ENCODE assay signal across 15 cellular contexts in the genomic region with DNA sequence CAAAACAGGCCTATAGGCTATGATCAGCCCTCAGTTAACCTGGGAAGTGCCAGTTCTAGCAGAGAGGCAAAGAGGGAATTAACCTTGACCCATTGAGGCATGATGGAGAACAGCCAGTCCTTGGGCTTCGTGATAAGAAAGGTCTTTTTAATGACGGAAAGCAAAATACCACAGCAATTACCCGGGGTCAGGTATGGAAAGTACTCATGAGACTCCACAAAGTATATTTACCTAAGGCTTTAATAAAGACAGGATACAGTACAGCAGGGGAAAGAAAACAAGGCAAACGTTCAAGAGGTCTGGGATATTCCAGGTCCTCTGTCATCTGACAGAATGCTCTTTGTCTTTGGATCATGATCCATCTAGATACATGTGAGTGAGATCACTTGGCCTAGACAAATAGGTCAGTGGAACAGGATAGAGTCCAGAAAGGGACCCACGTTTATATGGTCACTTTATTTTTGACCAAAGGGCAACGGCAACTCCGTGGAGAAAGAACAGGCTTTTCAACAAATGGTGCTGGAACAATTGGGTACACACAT. TPM values are rescaled to one million over a fixed set of nuclear protein-coding genes. Genes with fewer than 3 reads are reported as not detected.
DNase-seq lines count a peak whose midpoint lies in the region; ATAC-seq, FAIRE-seq and TF ChIP-seq lines count a peak whose summit lies in the region.
"Had no signal": no experiment of that assay in that cellular context is flagged by ENCODE, and none has a peak within 500 bp of the region (broad histone marks: within the 10 kb centered on the region; RNA-seq: fewer than 3 reads in every experiment).

No MANE protein-coding gene starts in this region.

- peaks cover 84% of the 10 kb centered on the region for H3K79me2 ChIP-seq in HepG2 (ENCODE audit: insufficient read depth, low read length)

- H3K36me3 Mint-ChIP-seq in WTC11: no peaks in the 10 kb centered on the region
- H3K36me3 Mint-ChIP-seq in activated T-cell treated with anti-CD3 and anti-CD28 coated beads, Interleukin-2, amount 50 U/mL, for 72 hours (ENCODE audit: insufficient read depth in 2 of 2): no peaks in the 10 kb centered on the region

- ATAC-seq in left ventricle myocardium superior (peak; percentile 49), Right ventricle myocardium inferior (no peak), WTC11 (no peak), HepG2 (peak; percentile 95)
- no peak for ATAC-seq in activated T-cell treated with anti-CD3 and anti-CD28 coated beads, Interleukin-2, amount 50 U/mL, for 72 hours (replicated peaks in 1 of 2)

- no peaks in the 10 kb centered on the region for H3K27me3 Mint-ChIP-seq in WTC11 (ENCODE audit: low read depth)
- no peaks in the 10 kb centered on the region for H3K27me3 Mint-ChIP-seq in activated T-cell treated with anti-CD3 and anti-CD28 coated beads, Interleukin-2, amount 50 U/mL, for 72 hours (ENCODE audit: low read depth)

- H3K4me1 ChIP-seq in HepG2 (ENCODE audit: insufficient read depth, low read length): peaks cover 81% of the 10 kb centered on the region

- H4K20me1 ChIP-seq in HepG2 (ENCODE audit: insufficient read depth, low read length): no peaks in the 10 kb centered on the region

- DNase-seq in left ventricle myocardium superior (no peak), Right ventricle myocardium inferior (ENCODE audit: missing footprints) (no peak), WTC11 (ENCODE audit: low spot score) (no peak), HepG2 (ENCODE audit: low spot score) (peak; percentile 99), NCI-H446 treated with DMSO at 0.1 percent for 48 hours (lab: John Stamatoyannopoulos, UW) (no peak), KBM-7 (no peak), NOMO-1 treated with dmso at 0.1 percent for 144 hours (lab: John Stamatoyannopoulos, UW; ENCODE audit: unreplicated experiment) (no peak)
- DNase-seq in activated T-cell treated with anti-CD3 and anti-CD28 coated beads, Interleukin-2, amount 50 U/mL, for 72 hours: no peak
- DNase-seq: activated T-cell treated with anti-CD3 and anti-CD28 coated beads, Interleukin-2, amount 50 U/mL, for 1 hour; foreskin melanocyte; mesendoderm; MM.1S; OCI-M1 had no signal

- POLR2A ChIA-PET in WTC11 (lab: Charles Lee) (no interaction called here), HepG2 (lab: Yijun Ruan, JAX) (no interaction called here)

- no peaks in the 10 kb centered on the region for H3K36me3 ChIP-seq in HepG2 (replicated peaks in 1 of 2; ENCODE audit: control insufficient read depth in 1 of 2, insufficient read depth in 2 of 2, low read length in 2 of 2)
- H3K36me3 ChIP-seq: HAP-1 had no signal

- TF ChIP-seq CTCF in WTC11 (IDR thresholded peaks at IDR 0.05) (no peak), HepG2 (CRISPR knock-in tag; IDR thresholded peaks at IDR 0.05) (no peak)

- no peak overlapping the region for H2AFZ ChIP-seq in HepG2 (ENCODE audit: low read length)

- peak; percentile 36; the same call in 1 of the 2 replicates for TF ChIP-seq RAD21 in HepG2 (CRISPR knock-in tag; IDR thresholded peaks at IDR 0.05)

- H3K27me3 ChIP-seq in HepG2 (ENCODE audit: control insufficient read depth in 1 of 2, insufficient read depth in 2 of 2, low read length in 2 of 2): no peaks in the 10 kb centered on the region

- intact Hi-C loops in left ventricle myocardium superior (cut with micrococcal nuclease): no loop called here
- intact Hi-C loops in Right ventricle myocardium inferior (cut with DNase I): no loop called here
- intact Hi-C loops in HepG2 (cut with micrococcal nuclease; ENCODE audit: unreplicated experiment): loop anchor here (1.0 to 2.0 kb wide), 4 partner anchors 16 to 183 kb away; a partner anchor contains a TSS

- no peaks in the 10 kb centered on the region for H3K9me3 ChIP-seq in HepG2 (ENCODE audit: low read length)
- H3K9me3 ChIP-seq: HAP-1 had no signal

- peak overlapping the region; percentile 83; the same call in 1 of the 2 replicates for H3K27ac Mint-ChIP-seq in WTC11
- H3K27ac Mint-ChIP-seq in activated T-cell treated with anti-CD3 and anti-CD28 coated beads, Interleukin-2, amount 50 U/mL, for 72 hours: no peak overlapping the region

- no peak overlapping the region for H3K4me3 Mint-ChIP-seq in WTC11
- H3K4me3 Mint-ChIP-seq in activated T-cell treated with anti-CD3 and anti-CD28 coated beads, Interleukin-2, amount 50 U/mL, for 72 hours: no peak overlapping the region

- H3K9ac ChIP-seq in HepG2 (ENCODE audit: insufficient read depth, low read depth, low read length): peak overlapping the region; percentile 55

- peak; percentile 100 for FAIRE-seq in HepG2 (lab: Jason Lieb, UNC)
- FAIRE-seq: colon had no signal

- no peaks in the 10 kb centered on the region for H3K9me3 Mint-ChIP-seq in WTC11
- H3K9me3 Mint-ChIP-seq in activated T-cell treated with anti-CD3 and anti-CD28 coated beads, Interleukin-2, amount 50 U/mL, for 72 hours: peaks cover 0 to 1% of the 10 kb centered on the region in 2 donors

- H3K4me1 Mint-ChIP-seq in WTC11: peaks cover 70% of the 10 kb centered on the region
- peaks cover 51% of the 10 kb centered on the region for H3K4me1 Mint-ChIP-seq in activated T-cell treated with anti-CD3 and anti-CD28 coated beads, Interleukin-2, amount 50 U/mL, for 72 hours (ENCODE audit: low read depth)

- CTCF ChIA-PET in WTC11 (lab: Charles Lee): no interaction called here
- CTCF ChIA-PET in HepG2 (lab: Yijun Ruan, JAX; ENCODE audit: low intra/inter-chr PET ratio, low total read pairs): no interaction called here

- peak overlapping the region; percentile 89 for H3K27ac ChIP-seq in HepG2 (ENCODE audit: extremely low read length, insufficient read depth, low read length)

- TF ChIP-seq EP300 in HepG2 (IDR thresholded peaks at IDR 0.05; ENCODE audit: low read depth in 2 of 2, low read length in 2 of 2): peak; percentile 93 to 98; a peak in 3 of 4 replicates
- peak; percentile 92 for TF ChIP-seq EP300 in HepG2 (CRISPR knock-in tag; IDR thresholded peaks at IDR 0.05; ENCODE audit: borderline replicate concordance)

- WGBS in HepG2 (ENCODE audit: low lambda C conversion rate): 0% methylated on average over 7 of the region's 7 CpGs

- H3K4me3 ChIP-seq in HepG2 (replicated peaks in 1 of 3; ENCODE audit: insufficient read depth in 1 of 3, low read depth in 2 of 3, low read length in 3 of 3): peak overlapping the region in 1 of 3 experiments; percentile 12; a peak in 1 of 6 replicates
- H3K4me3 ChIP-seq: HAP-1 had no signal

- peak overlapping the region; percentile 64 for H3K4me2 ChIP-seq in HepG2 (ENCODE audit: low read depth, low read length)

- peak in 1 of 2 experiments; percentile 23; a peak in 1 of 4 replicates for TF ChIP-seq POLR2A in HepG2 (IDR thresholded peaks at IDR 0.05; ENCODE audit: insufficient read depth in 1 of 2, low read depth in 2 of 2, low read length in 2 of 2)

- in situ Hi-C loops in HepG2 (cut with HindIII; ENCODE audit: extremely low pct_ligation_motif_present, low pct_unique_long_range_greater_than_20kb) (no loop called here), KBM-7 (cut with MboI; ENCODE audit: low pct_unique_long_range_greater_than_20kb, low sequenced_read_pairs) (no loop called here)

- BruUV-seq in HepG2 (replicated peaks; lab: Mats Ljungman, UMichigan): no TSS peak

TF ChIP-seq in WTC11, 78 proteins besides CTCF, POLR2A, EP300 and RAD21 (continues in another document):
- TF ChIP-seq, protein P1, sequence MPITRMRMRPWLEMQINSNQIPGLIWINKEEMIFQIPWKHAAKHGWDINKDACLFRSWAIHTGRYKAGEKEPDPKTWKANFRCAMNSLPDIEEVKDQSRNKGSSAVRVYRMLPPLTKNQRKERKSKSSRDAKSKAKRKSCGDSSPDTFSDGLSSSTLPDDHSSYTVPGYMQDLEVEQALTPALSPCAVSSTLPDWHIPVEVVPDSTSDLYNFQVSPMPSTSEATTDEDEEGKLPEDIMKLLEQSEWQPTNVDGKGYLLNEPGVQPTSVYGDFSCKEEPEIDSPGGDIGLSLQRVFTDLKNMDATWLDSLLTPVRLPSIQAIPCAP (CRISPR knock-in tag; IDR thresholded peaks at IDR 0.05): no peak
- no peak for TF ChIP-seq HMGA2 (CRISPR knock-in tag; IDR thresholded peaks at IDR 0.05)
- TF ChIP-seq TP53 (CRISPR knock-in tag; IDR thresholded peaks at IDR 0.05): no peak

RNA-seq across cellular contexts. Expression of a gene that starts 52.2 kb away (rescaled TPM):
- 4.9 TPM for total RNA-seq in left ventricle myocardium superior
- total RNA-seq in Right ventricle myocardium inferior: 4.7 TPM
- 22.6 to 25.7 TPM (median 23.7 TPM) in 3 replicates for total RNA-seq in WTC11 (2021)
- total RNA-seq in HepG2 (2016; rRNA removed; fragmentation: Illumina TruSeq; extraction: Trizol): 16.4 and 22.6 TPM in 2 replicates
- 2.3 and 2.6 TPM in 2 replicates for total RNA-seq in HepG2 (2016; cell fraction: cytosol; rRNA removed; fragmentation: Illumina TruSeq; extraction: Trizol; ENCODE audit: low read depth)
- total RNA-seq in HepG2 (2016; cell fraction: insoluble cytoplasmic fraction; rRNA removed; fragmentation: Illumina TruSeq; extraction: Trizol): 17.3 and 21.4 TPM in 2 replicates
- total RNA-seq in HepG2 (2016; cell fraction: membrane; rRNA removed; fragmentation: Illumina TruSeq; extraction: Trizol): 5.6 and 7.0 TPM in 2 replicates
- total RNA-seq in HepG2 (2016; cell fraction: nucleus; rRNA removed; fragmentation: Illumina TruSeq; extraction: Trizol): 70.9 and 71.5 TPM in 2 replicates
- 27.0 and 27.5 TPM in 2 replicates for polyA plus RNA-seq in HepG2 (2011; rRNA removed)
- 8.0 and 11.1 TPM in 2 replicates for polyA plus RNA-seq in HepG2 (2011; cell fraction: cytosol; rRNA removed)
- polyA plus RNA-seq in HepG2 (2011; cell fraction: nucleus; rRNA removed): 67.6 and 71.9 TPM in 2 replicates
- 21.4 and 23.6 TPM in 2 replicates for polyA plus RNA-seq in HepG2 (2012)
- 1.3 and 1.7 TPM in 2 replicates for polyA plus RNA-seq in HepG2 (2016; cell fraction: cytosol; fragmentation: Illumina TruSeq; extraction: Trizol; ENCODE audit: low read depth)
- 16.8 and 17.1 TPM in 2 replicates for polyA plus RNA-seq in HepG2 (2016; cell fraction: insoluble cytoplasmic fraction; fragmentation: Illumina TruSeq; extraction: Trizol; ENCODE audit: low read depth)
- polyA plus RNA-seq in HepG2 (2016; cell fraction: membrane; fragmentation: Illumina TruSeq; extraction: Trizol; ENCODE audit: low read depth): 3.4 and 3.7 TPM in 2 replicates
- 63.8 and 64.3 TPM in 2 replicates for polyA plus RNA-seq in HepG2 (2016; cell fraction: nucleus; fragmentation: Illumina TruSeq; extraction: Trizol; ENCODE audit: insufficient read depth, low read depth)
- 10.1 and 51.6 TPM in 2 replicates for polyA minus RNA-seq in HepG2 (2011; rRNA and poly(A)+ RNA removed; ENCODE audit: low replicate concordance)
- 12.9 and 15.9 TPM in 2 replicates for polyA minus RNA-seq in HepG2 (2011; cell fraction: cytosol; rRNA and poly(A)+ RNA removed)
- polyA minus RNA-seq in HepG2 (2011; cell fraction: nucleus; rRNA and poly(A)+ RNA removed): 150 and 174 TPM in 2 replicates
- total RNA-seq in activated T-cell treated with anti-CD3 and anti-CD28 coated beads, Interleukin-2, amount 50 U/mL, for 72 hours: 10 to 100 TPM; 12.6 to 13.5 TPM

Comparison
In these comparisons a context has a peak if more than half of its experiments do, and no peak if none do; other contexts are left out.
1. ATAC-seq: peak in left ventricle myocardium superior (single experiment) and HepG2 (single experiment); none in Right ventricle myocardium inferior (single experiment), WTC11 (single experiment) and activated T-cell treated with anti-CD3 and anti-CD28 coated beads, Interleukin-2, amount 50 U/mL, for 72 hours (0 of 2).